Comparison of ENCODE assay signal across 1 cellular context in the genomic region with DNA sequence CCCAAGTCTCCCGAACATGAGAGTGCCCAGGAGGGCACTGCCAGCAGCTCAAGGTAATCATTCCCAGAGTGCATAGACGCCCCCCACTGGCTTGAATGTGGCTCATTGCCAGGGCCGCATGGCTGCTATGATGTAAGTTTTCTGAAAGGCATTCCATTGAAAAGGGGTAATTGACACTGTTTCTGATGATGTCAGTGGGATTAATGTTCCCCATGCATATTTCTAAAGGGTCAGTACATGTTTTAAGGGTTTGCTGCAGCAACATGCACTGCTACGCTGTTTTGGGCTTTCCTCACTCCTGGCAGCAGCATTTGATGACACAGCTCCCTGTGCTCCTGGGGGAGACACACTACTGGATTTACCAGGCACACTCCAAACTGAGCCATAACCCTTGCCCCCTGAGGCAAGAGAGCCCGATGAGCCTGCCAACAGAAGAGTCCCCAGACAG.
TF ChIP-seq lines count a peak whose summit lies in the region.

No MANE protein-coding gene starts in this region.

TF ChIP-seq in HEK293, 187 proteins besides CTCF, POLR2A, EP300 and RAD21 (continued from another document and continues in another):
- TF ChIP-seq, protein P1, sequence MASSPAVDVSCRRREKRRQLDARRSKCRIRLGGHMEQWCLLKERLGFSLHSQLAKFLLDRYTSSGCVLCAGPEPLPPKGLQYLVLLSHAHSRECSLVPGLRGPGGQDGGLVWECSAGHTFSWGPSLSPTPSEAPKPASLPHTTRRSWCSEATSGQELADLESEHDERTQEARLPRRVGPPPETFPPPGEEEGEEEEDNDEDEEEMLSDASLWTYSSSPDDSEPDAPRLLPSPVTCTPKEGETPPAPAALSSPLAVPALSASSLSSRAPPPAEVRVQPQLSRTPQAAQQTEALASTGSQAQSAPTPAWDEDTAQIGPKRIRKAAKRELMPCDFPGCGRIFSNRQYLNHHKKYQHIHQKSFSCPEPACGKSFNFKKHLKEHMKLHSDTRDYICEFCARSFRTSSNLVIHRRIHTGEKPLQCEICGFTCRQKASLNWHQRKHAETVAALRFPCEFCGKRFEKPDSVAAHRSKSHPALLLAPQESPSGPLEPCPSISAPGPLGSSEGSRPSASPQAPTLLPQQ (tag by site-specific recombination; IDR thresholded peaks at IDR 0.05) = peak; percentile 79
- no peak for TF ChIP-seq ZNF239 (tag by site-specific recombination; IDR thresholded peaks at IDR 0.05)
- TF ChIP-seq ZNF19 (tag by site-specific recombination; IDR thresholded peaks at IDR 0.05; ENCODE audit: low read depth) = no peak
- TF ChIP-seq ZNF558 (tag by site-specific recombination; IDR thresholded peaks at IDR 0.05) = peak; percentile 14; the same call in 1 of the 2 replicates
- TF ChIP-seq, protein P2, sequence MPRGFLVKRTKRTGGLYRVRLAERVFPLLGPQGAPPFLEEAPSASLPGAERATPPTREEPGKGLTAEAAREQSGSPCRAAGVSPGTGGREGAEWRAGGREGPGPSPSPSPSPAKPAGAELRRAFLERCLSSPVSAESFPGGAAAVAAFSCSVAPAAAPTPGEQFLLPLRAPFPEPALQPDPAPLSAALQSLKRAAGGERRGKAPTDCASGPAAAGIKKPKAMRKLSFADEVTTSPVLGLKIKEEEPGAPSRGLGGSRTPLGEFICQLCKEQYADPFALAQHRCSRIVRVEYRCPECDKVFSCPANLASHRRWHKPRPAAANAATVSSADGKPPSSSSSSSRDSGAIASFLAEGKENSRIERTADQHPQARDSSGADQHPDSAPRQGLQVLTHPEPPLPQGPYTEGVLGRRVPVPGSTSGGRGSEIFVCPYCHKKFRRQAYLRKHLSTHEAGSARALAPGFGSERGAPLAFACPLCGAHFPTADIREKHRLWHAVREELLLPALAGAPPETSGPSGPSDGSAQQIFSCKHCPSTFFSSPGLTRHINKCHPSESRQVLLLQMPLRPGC (tag by site-specific recombination; IDR thresholded peaks at IDR 0.05) = peak; percentile 14; the same call in 1 of the 2 replicates
- no peak for TF ChIP-seq OVOL3 (tag by site-specific recombination; IDR thresholded peaks at IDR 0.05)
- TF ChIP-seq ZNF624 (tag by site-specific recombination; IDR thresholded peaks at IDR 0.05) = no peak
- peak; percentile 77 for TF ChIP-seq ZIC2 (tag by site-specific recombination; IDR thresholded peaks at IDR 0.05)
- no peak for TF ChIP-seq ZNF571 (tag by site-specific recombination; IDR thresholded peaks at IDR 0.05)
- TF ChIP-seq ZNF510 (tag by site-specific recombination; IDR thresholded peaks at IDR 0.05; ENCODE audit: insufficient replicate concordance) = no peak
- TF ChIP-seq, protein P3, sequence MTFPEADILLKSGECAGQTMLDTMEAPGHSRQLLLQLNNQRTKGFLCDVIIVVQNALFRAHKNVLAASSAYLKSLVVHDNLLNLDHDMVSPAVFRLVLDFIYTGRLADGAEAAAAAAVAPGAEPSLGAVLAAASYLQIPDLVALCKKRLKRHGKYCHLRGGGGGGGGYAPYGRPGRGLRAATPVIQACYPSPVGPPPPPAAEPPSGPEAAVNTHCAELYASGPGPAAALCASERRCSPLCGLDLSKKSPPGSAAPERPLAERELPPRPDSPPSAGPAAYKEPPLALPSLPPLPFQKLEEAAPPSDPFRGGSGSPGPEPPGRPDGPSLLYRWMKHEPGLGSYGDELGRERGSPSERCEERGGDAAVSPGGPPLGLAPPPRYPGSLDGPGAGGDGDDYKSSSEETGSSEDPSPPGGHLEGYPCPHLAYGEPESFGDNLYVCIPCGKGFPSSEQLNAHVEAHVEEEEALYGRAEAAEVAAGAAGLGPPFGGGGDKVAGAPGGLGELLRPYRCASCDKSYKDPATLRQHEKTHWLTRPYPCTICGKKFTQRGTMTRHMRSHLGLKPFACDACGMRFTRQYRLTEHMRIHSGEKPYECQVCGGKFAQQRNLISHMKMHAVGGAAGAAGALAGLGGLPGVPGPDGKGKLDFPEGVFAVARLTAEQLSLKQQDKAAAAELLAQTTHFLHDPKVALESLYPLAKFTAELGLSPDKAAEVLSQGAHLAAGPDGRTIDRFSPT (tag by site-specific recombination; IDR thresholded peaks at IDR 0.05) = peak; percentile 85
- TF ChIP-seq ZNF114 (tag by site-specific recombination; IDR thresholded peaks at IDR 0.05) = no peak
- TF ChIP-seq ZNF24 (tag by site-specific recombination; IDR thresholded peaks at IDR 0.05) = peak; percentile 55; the same call in 1 of the 2 replicates
- TF ChIP-seq ZNF48 (tag by site-specific recombination; IDR thresholded peaks at IDR 0.05) = no peak
- TF ChIP-seq, protein P4, sequence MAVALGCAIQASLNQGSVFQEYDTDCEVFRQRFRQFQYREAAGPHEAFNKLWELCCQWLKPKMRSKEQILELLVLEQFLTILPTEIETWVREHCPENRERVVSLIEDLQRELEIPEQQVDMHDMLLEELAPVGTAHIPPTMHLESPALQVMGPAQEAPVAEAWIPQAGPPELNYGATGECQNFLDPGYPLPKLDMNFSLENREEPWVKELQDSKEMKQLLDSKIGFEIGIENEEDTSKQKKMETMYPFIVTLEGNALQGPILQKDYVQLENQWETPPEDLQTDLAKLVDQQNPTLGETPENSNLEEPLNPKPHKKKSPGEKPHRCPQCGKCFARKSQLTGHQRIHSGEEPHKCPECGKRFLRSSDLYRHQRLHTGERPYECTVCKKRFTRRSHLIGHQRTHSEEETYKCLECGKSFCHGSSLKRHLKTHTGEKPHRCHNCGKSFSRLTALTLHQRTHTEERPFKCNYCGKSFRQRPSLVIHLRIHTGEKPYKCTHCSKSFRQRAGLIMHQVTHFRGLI (tag by site-specific recombination; IDR thresholded peaks at IDR 0.05) = no peak
- TF ChIP-seq, protein P5, sequence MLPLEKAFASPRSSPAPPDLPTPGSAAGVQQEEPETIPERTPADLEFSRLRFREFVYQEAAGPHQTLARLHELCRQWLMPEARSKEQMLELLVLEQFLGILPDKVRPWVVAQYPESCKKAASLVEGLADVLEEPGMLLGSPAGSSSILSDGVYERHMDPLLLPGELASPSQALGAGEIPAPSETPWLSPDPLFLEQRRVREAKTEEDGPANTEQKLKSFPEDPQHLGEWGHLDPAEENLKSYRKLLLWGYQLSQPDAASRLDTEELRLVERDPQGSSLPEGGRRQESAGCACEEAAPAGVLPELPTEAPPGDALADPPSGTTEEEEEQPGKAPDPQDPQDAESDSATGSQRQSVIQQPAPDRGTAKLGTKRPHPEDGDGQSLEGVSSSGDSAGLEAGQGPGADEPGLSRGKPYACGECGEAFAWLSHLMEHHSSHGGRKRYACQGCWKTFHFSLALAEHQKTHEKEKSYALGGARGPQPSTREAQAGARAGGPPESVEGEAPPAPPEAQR (tag by site-specific recombination; IDR thresholded peaks at IDR 0.05) = no peak
- TF ChIP-seq, protein P6, sequence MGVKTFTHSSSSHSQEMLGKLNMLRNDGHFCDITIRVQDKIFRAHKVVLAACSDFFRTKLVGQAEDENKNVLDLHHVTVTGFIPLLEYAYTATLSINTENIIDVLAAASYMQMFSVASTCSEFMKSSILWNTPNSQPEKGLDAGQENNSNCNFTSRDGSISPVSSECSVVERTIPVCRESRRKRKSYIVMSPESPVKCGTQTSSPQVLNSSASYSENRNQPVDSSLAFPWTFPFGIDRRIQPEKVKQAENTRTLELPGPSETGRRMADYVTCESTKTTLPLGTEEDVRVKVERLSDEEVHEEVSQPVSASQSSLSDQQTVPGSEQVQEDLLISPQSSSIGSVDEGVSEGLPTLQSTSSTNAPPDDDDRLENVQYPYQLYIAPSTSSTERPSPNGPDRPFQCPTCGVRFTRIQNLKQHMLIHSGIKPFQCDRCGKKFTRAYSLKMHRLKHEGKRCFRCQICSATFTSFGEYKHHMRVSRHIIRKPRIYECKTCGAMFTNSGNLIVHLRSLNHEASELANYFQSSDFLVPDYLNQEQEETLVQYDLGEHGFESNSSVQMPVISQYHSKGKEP (tag by site-specific recombination; IDR thresholded peaks at IDR 0.05) = peak; percentile 95
- peak; percentile 58; the same call in 1 of the 2 replicates for TF ChIP-seq IKZF3 (tag by site-specific recombination; IDR thresholded peaks at IDR 0.05)
- TF ChIP-seq, protein P7, sequence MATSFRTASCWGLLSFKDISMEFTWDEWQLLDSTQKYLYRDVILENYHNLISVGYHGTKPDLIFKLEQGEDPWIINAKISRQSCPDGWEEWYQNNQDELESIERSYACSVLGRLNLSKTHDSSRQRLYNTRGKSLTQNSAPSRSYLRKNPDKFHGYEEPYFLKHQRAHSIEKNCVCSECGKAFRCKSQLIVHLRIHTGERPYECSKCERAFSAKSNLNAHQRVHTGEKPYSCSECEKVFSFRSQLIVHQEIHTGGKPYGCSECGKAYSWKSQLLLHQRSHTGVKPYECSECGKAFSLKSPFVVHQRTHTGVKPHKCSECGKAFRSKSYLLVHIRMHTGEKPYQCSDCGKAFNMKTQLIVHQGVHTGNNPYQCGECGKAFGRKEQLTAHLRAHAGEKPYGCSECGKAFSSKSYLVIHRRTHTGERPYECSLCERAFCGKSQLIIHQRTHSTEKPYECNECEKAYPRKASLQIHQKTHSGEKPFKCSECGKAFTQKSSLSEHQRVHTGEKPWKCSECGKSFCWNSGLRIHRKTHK (tag by site-specific recombination; IDR thresholded peaks at IDR 0.05) = no peak
- peak; percentile 90 for TF ChIP-seq OSR2 (tag by site-specific recombination; IDR thresholded peaks at IDR 0.05)
- TF ChIP-seq, protein P8, sequence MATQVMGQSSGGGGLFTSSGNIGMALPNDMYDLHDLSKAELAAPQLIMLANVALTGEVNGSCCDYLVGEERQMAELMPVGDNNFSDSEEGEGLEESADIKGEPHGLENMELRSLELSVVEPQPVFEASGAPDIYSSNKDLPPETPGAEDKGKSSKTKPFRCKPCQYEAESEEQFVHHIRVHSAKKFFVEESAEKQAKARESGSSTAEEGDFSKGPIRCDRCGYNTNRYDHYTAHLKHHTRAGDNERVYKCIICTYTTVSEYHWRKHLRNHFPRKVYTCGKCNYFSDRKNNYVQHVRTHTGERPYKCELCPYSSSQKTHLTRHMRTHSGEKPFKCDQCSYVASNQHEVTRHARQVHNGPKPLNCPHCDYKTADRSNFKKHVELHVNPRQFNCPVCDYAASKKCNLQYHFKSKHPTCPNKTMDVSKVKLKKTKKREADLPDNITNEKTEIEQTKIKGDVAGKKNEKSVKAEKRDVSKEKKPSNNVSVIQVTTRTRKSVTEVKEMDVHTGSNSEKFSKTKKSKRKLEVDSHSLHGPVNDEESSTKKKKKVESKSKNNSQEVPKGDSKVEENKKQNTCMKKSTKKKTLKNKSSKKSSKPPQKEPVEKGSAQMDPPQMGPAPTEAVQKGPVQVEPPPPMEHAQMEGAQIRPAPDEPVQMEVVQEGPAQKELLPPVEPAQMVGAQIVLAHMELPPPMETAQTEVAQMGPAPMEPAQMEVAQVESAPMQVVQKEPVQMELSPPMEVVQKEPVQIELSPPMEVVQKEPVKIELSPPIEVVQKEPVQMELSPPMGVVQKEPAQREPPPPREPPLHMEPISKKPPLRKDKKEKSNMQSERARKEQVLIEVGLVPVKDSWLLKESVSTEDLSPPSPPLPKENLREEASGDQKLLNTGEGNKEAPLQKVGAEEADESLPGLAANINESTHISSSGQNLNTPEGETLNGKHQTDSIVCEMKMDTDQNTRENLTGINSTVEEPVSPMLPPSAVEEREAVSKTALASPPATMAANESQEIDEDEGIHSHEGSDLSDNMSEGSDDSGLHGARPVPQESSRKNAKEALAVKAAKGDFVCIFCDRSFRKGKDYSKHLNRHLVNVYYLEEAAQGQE (tag by site-specific recombination; IDR thresholded peaks at IDR 0.05) = no peak
- peak; percentile 39; the same call in 1 of the 2 replicates for TF ChIP-seq ZNF76 (tag by site-specific recombination; IDR thresholded peaks at IDR 0.05; ENCODE audit: borderline replicate concordance, low read depth)
- no peak for TF ChIP-seq ZNF112 (tag by site-specific recombination; IDR thresholded peaks at IDR 0.05)
- 0 out of 2 replicates have a peak, but pooled peaks have one; percentile 39 for TF ChIP-seq ZNF600 (tag by site-specific recombination; IDR thresholded peaks at IDR 0.05)
- peak; percentile 80 for TF ChIP-seq ZNF660 (tag by site-specific recombination; IDR thresholded peaks at IDR 0.05)
- TF ChIP-seq, protein P9, sequence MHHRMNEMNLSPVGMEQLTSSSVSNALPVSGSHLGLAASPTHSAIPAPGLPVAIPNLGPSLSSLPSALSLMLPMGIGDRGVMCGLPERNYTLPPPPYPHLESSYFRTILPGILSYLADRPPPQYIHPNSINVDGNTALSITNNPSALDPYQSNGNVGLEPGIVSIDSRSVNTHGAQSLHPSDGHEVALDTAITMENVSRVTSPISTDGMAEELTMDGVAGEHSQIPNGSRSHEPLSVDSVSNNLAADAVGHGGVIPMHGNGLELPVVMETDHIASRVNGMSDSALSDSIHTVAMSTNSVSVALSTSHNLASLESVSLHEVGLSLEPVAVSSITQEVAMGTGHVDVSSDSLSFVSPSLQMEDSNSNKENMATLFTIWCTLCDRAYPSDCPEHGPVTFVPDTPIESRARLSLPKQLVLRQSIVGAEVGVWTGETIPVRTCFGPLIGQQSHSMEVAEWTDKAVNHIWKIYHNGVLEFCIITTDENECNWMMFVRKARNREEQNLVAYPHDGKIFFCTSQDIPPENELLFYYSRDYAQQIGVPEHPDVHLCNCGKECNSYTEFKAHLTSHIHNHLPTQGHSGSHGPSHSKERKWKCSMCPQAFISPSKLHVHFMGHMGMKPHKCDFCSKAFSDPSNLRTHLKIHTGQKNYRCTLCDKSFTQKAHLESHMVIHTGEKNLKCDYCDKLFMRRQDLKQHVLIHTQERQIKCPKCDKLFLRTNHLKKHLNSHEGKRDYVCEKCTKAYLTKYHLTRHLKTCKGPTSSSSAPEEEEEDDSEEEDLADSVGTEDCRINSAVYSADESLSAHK (tag by site-specific recombination; IDR thresholded peaks at IDR 0.05) = peak; percentile 78; the same call in 1 of the 2 replicates
- no peak for TF ChIP-seq ZNF791 (tag by site-specific recombination; IDR thresholded peaks at IDR 0.05)
- peak; percentile 55; the same call in 1 of the 2 replicates for TF ChIP-seq ZBTB48 (tag by site-specific recombination; IDR thresholded peaks at IDR 0.05)
- TF ChIP-seq GLIS1 (tag by site-specific recombination; IDR thresholded peaks at IDR 0.05) = peak; percentile 88
- TF ChIP-seq, protein P10, sequence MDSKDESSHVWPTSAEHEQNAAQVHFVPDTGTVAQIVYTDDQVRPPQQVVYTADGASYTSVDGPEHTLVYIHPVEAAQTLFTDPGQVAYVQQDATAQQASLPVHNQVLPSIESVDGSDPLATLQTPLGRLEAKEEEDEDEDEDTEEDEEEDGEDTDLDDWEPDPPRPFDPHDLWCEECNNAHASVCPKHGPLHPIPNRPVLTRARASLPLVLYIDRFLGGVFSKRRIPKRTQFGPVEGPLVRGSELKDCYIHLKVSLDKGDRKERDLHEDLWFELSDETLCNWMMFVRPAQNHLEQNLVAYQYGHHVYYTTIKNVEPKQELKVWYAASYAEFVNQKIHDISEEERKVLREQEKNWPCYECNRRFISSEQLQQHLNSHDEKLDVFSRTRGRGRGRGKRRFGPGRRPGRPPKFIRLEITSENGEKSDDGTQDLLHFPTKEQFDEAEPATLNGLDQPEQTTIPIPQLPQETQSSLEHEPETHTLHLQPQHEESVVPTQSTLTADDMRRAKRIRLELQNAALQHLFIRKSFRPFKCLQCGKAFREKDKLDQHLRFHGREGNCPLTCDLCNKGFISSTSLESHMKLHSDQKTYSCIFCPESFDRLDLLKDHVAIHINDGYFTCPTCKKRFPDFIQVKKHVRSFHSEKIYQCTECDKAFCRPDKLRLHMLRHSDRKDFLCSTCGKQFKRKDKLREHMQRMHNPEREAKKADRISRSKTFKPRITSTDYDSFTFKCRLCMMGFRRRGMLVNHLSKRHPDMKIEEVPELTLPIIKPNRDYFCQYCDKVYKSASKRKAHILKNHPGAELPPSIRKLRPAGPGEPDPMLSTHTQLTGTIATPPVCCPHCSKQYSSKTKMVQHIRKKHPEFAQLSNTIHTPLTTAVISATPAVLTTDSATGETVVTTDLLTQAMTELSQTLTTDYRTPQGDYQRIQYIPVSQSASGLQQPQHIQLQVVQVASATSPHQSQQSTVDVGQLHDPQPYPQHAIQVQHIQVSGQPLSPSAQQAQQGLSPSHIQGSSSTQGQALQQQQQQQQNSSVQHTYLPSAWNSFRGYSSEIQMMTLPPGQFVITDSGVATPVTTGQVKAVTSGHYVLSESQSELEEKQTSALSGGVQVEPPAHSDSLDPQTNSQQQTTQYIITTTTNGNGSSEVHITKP (tag by site-specific recombination; IDR thresholded peaks at IDR 0.05) = peak; percentile 86
